ENCODE assay signal across 10 cellular contexts in the genomic region with DNA sequence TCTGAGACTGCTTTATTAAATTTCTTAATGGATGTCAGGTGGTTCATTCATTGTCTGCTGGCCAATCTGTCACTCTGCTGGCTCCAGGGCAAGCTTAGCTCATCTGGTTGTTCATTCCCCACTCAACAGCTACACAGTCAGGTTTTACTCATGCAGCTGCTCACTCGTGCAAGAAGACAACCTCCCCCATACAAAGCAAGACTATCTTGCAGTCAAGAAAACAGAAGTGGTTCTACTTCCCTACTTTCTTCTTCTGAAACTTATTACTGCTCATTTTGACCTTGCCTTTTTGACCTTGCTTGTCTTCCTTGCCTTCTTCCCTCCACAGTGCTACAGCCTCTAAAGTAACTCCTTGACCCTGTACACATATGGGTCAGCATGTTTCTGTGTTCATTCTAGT.
A peak's percentile ranks its signal among the peaks of the same experiment; 100 is the strongest.
DNase-seq lines count a peak whose midpoint lies in the region; ATAC-seq and TF ChIP-seq lines count a peak whose summit lies in the region.
"Had no signal": no experiment of that assay in that cellular context is flagged by ENCODE, and none has a peak within 500 bp of the region (broad histone marks: within the 10 kb centered on the region; RNA-seq: fewer than 3 reads in every experiment).

No MANE protein-coding gene starts in this region.

- H3K9me3 Mint-ChIP-seq in activated T-cell treated with anti-CD3 and anti-CD28 coated beads, Interleukin-2, amount 50 U/mL, for 72 hours = no peaks in the 10 kb centered on the region
- no peaks in the 10 kb centered on the region for H3K9me3 Mint-ChIP-seq in activated T-cell treated with anti-CD3 and anti-CD28 coated beads, Interleukin-2, amount 50 U/mL, for 24 hours

- no peak overlapping the region for H3K27ac ChIP-seq in thyroid gland
- H3K27ac ChIP-seq in right atrium auricular region = no peak overlapping the region
- H3K27ac ChIP-seq: A549, SJSA1 had no signal

- peak; percentile 39 to 48 for ATAC-seq in activated T-cell treated with anti-CD3 and anti-CD28 coated beads, Interleukin-2, amount 50 U/mL, for 72 hours (replicated peaks in 1 of 2)
- peak; percentile 82 for ATAC-seq in HG03135 (IDR thresholded peaks at IDR 0.05; ENCODE audit: unreplicated experiment)
- peak; percentile 64 for ATAC-seq in T-helper 17 cell
- ATAC-seq: A549 had no signal

- TF ChIP-seq CTCF in thyroid gland (IDR thresholded peaks at IDR 0.05) (no peak), right atrium auricular region (IDR thresholded peaks at IDR 0.05) (no peak)

- H3K9me3 ChIP-seq in T-helper 17 cell (ENCODE audit: control insufficient read depth, low read length, poor library complexity, severe bottlenecking) (no peaks in the 10 kb centered on the region), thyroid gland (no peaks in the 10 kb centered on the region), right atrium auricular region (no peaks in the 10 kb centered on the region)
- H3K9me3 ChIP-seq: A549, SJSA1 had no signal

- no peak overlapping the region for H3K4me3 Mint-ChIP-seq in activated T-cell treated with anti-CD3 and anti-CD28 coated beads, Interleukin-2, amount 50 U/mL, for 72 hours
- H3K4me3 Mint-ChIP-seq in activated T-cell treated with anti-CD3 and anti-CD28 coated beads, Interleukin-2, amount 50 U/mL, for 24 hours = no peak overlapping the region
- H3K4me3 Mint-ChIP-seq in T-helper 17 cell = no peak overlapping the region

- peak overlapping the region; percentile 15 for H3K27ac Mint-ChIP-seq in activated T-cell treated with anti-CD3 and anti-CD28 coated beads, Interleukin-2, amount 50 U/mL, for 72 hours
- H3K27ac Mint-ChIP-seq in activated T-cell treated with anti-CD3 and anti-CD28 coated beads, Interleukin-2, amount 50 U/mL, for 24 hours = no peak overlapping the region
- H3K27ac Mint-ChIP-seq in T-helper 17 cell = no peak overlapping the region

- peaks cover 3 to 5% of the 10 kb centered on the region in 2 donors for H3K36me3 Mint-ChIP-seq in activated T-cell treated with anti-CD3 and anti-CD28 coated beads, Interleukin-2, amount 50 U/mL, for 72 hours (ENCODE audit: insufficient read depth in 2 of 2)
- peaks cover 72% of the 10 kb centered on the region for H3K36me3 Mint-ChIP-seq in activated T-cell treated with anti-CD3 and anti-CD28 coated beads, Interleukin-2, amount 50 U/mL, for 24 hours (ENCODE audit: low read depth)
- H3K36me3 Mint-ChIP-seq in T-helper 17 cell (ENCODE audit: low read depth) = peaks cover 18% of the 10 kb centered on the region

- H3K4me1 Mint-ChIP-seq in activated T-cell treated with anti-CD3 and anti-CD28 coated beads, Interleukin-2, amount 50 U/mL, for 72 hours (ENCODE audit: low read depth) = peaks cover 23% of the 10 kb centered on the region
- peaks cover 7% of the 10 kb centered on the region for H3K4me1 Mint-ChIP-seq in activated T-cell treated with anti-CD3 and anti-CD28 coated beads, Interleukin-2, amount 50 U/mL, for 24 hours (ENCODE audit: low read depth)
- no peaks in the 10 kb centered on the region for H3K4me1 Mint-ChIP-seq in T-helper 17 cell

- 21 to 27% methylated on average over 1 of the region's 1 CpG for WGBS in thyroid gland, 2 donors

- DNase-seq in activated T-cell treated with anti-CD3 and anti-CD28 coated beads, Interleukin-2, amount 50 U/mL, for 72 hours = no peak
- DNase-seq in activated T-cell treated with anti-CD3 and anti-CD28 coated beads, Interleukin-2, amount 50 U/mL, for 24 hours = no peak
- DNase-seq in T-helper 17 cell (no peak), thyroid gland (peak; percentile 15 to 38), NCI-H1694 treated with DMSO at 0.1 percent for 48 hours (lab: John Stamatoyannopoulos, UW) (no peak), right atrium auricular region (ENCODE audit: low spot score) (no peak)
- no peak for DNase-seq in activated CD4-positive, alpha-beta T cell treated with anti-CD3 and anti-CD28 coated beads, Interleukin-2, amount 50 U/mL, for 48 hours

- H3K27me3 Mint-ChIP-seq in activated T-cell treated with anti-CD3 and anti-CD28 coated beads, Interleukin-2, amount 50 U/mL, for 72 hours (ENCODE audit: low read depth) = no peaks in the 10 kb centered on the region
- no peaks in the 10 kb centered on the region for H3K27me3 Mint-ChIP-seq in activated T-cell treated with anti-CD3 and anti-CD28 coated beads, Interleukin-2, amount 50 U/mL, for 24 hours
- H3K27me3 Mint-ChIP-seq in T-helper 17 cell = no peaks in the 10 kb centered on the region

- H3K36me3 ChIP-seq in thyroid gland (no peaks in the 10 kb centered on the region), right atrium auricular region (peaks cover 9% of the 10 kb centered on the region)

- H3K27me3 ChIP-seq in thyroid gland (no peaks in the 10 kb centered on the region), right atrium auricular region (no peaks in the 10 kb centered on the region)
- H3K27me3 ChIP-seq: SJSA1 had no signal

- TF ChIP-seq POLR2A in thyroid gland (IDR thresholded peaks at IDR 0.05) = no peak

- intact Hi-C loops in thyroid gland (cut with DNase I) = no loop called here

- peaks cover 0 to 7% of the 10 kb centered on the region in 2 donors for H3K4me1 ChIP-seq in thyroid gland
- H3K4me1 ChIP-seq in right atrium auricular region = no peaks in the 10 kb centered on the region
- H3K4me1 ChIP-seq: A549, SJSA1 had no signal

- H3K4me3 ChIP-seq in thyroid gland (replicated peaks in 1 of 3) (no peak overlapping the region), right atrium auricular region (no peak overlapping the region)
- H3K4me3 ChIP-seq: A549, SJSA1 had no signal

Comparison
In these comparisons a context has a peak if more than half of its experiments do, and no peak if none do; other contexts are left out.
1. DNase-seq: peak in thyroid gland (2 of 2); none in activated T-cell treated with anti-CD3 and anti-CD28 coated beads, Interleukin-2, amount 50 U/mL, for 72 hours (0 of 2), activated T-cell treated with anti-CD3 and anti-CD28 coated beads, Interleukin-2, amount 50 U/mL, for 24 hours (single experiment), T-helper 17 cell (0 of 3), NCI-H1694 treated with DMSO at 0.1 percent for 48 hours (single experiment), activated CD4-positive, alpha-beta T cell treated with anti-CD3 and anti-CD28 coated beads, Interleukin-2, amount 50 U/mL, for 48 hours (0 of 2) and right atrium auricular region (single experiment).
2. Peak in every context shown above with its lines, with median percentiles within 50 percentile points of each other: ATAC-seq.